Comparison of ENCODE assay signal across 16 cellular contexts in genomic region chr21:23017989-23018388, GRCh38.
"Had no signal": no experiment of that assay in that cellular context is flagged by ENCODE, and none has a peak within 500 bp of the region (broad histone marks: within the 10 kb centered on the region; RNA-seq: fewer than 3 reads in every experiment).

No MANE protein-coding gene starts in this region.

- H3K27ac ChIP-seq: colonic mucosa, neutrophil, pancreas, right lobe of liver, thoracic aorta, tibial nerve, upper lobe of left lung had no signal

- ATAC-seq: left lobe of liver; natural killer cell treated with Interleukin-12 subunit alpha and Interleukin-12 subunit beta and Interleukin-15 and Interleukin-18, amount 100 ng/mL, for 72 hours; pancreas; right lobe of liver; stimulated activated naive B cell treated with anti-CD40 and anti-IgM and Interleukin-4, amounts not matched to agents 10 μg/mL and 1 μg/mL and 100 μg/mL, for 72 hours had no signal

- H3K36me3 ChIP-seq: colonic mucosa, neutrophil, pancreas, right lobe of liver, thoracic aorta, tibial nerve, upper lobe of left lung had no signal

- H3K27me3 ChIP-seq: colonic mucosa, neutrophil, pancreas, right lobe of liver, tibial nerve, upper lobe of left lung had no signal

- DNase-seq: colonic mucosa; effector memory CD4-positive, alpha-beta T cell; pancreas; retina; right lobe of liver; small intestine; stimulated activated CD4-positive, alpha-beta T cell treated with anti-CD3 and anti-CD28 coated beads, Interleukin-15, amount 100 ng/mL, for 24 hours; stimulated activated CD4-positive, alpha-beta T cell treated with anti-CD3 and anti-CD28 coated beads, Interleukin-2, amount 100 ng/mL, for 48 hours; stimulated activated naive B cell treated with anti-CD40 and anti-IgM and Interleukin-4, amounts not matched to agents 10 μg/mL and 1 μg/mL and 100 μg/mL, for 72 hours; upper lobe of left lung had no signal

- H3K4me1 ChIP-seq: colonic mucosa, pancreas, right lobe of liver, tibial nerve, upper lobe of left lung had no signal

- H3K4me3 ChIP-seq: colonic mucosa, lung, pancreas, right lobe of liver, thoracic aorta, tibial nerve, upper lobe of left lung had no signal

- H3K9me3 ChIP-seq: colonic mucosa, neutrophil, pancreas, right lobe of liver, thoracic aorta had no signal
